Comparison of ENCODE assay signal across 1 cellular context in genomic region chr9:72149231-72149975, GRCh38.
A peak's percentile ranks its signal among the peaks of the same experiment; 100 is the strongest.
TF ChIP-seq lines count a peak whose summit lies in the region.

GDA (plus strand) TSS chr9:72149440; CDS start chr9:72149560, 120 bp downstream.

TF ChIP-seq in HepG2, 621 proteins besides CTCF, POLR2A, EP300 and RAD21 (continued from another document):
- no peak for TF ChIP-seq ZNF33A (CRISPR knock-in tag; IDR thresholded peaks at IDR 0.05; ENCODE audit: borderline replicate concordance)
- TF ChIP-seq ZC3H13 (CRISPR knock-in tag; IDR thresholded peaks at IDR 0.05) = peak; percentile 78
- TF ChIP-seq PHF8 (CRISPR knock-in tag; IDR thresholded peaks at IDR 0.05) = peak; percentile 71
- TF ChIP-seq KLF15 (CRISPR knock-in tag; IDR thresholded peaks at IDR 0.05; ENCODE audit: borderline replicate concordance) = no peak; the same call in 1 of the 2 replicates
- TF ChIP-seq ERF (CRISPR knock-in tag; IDR thresholded peaks at IDR 0.05) = peak; percentile 73; the same call in 1 of the 2 replicates
- peak; percentile 76; the same call in 1 of the 2 replicates for TF ChIP-seq ZNF598 (CRISPR knock-in tag; IDR thresholded peaks at IDR 0.05; ENCODE audit: borderline replicate concordance)
- no peak for TF ChIP-seq CEBPG (CRISPR knock-in tag; IDR thresholded peaks at IDR 0.05)
- no peak for TF ChIP-seq MLXIP (CRISPR knock-in tag; IDR thresholded peaks at IDR 0.05; ENCODE audit: borderline replicate concordance)
- TF ChIP-seq, protein P1, sequence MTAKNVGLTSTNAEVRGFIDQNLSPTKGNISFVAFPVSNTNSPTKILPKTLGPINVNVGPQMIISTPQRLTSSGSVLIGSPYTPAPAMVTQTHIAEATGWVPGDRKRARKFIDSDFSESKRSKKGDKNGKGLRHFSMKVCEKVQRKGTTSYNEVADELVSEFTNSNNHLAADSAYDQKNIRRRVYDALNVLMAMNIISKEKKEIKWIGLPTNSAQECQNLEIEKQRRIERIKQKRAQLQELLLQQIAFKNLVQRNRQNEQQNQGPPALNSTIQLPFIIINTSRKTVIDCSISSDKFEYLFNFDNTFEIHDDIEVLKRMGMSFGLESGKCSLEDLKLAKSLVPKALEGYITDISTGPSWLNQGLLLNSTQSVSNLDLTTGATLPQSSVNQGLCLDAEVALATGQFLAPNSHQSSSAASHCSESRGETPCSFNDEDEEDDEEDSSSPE (CRISPR knock-in tag; IDR thresholded peaks at IDR 0.05) = peak; percentile 83; the same call in 1 of the 2 replicates
- TF ChIP-seq JUNB (CRISPR knock-in tag; IDR thresholded peaks at IDR 0.05; ENCODE audit: borderline replicate concordance) = no peak
- 0 out of 2 replicates have a peak, but pooled peaks have one; percentile 59 for TF ChIP-seq ZNF710 (CRISPR knock-in tag; IDR thresholded peaks at IDR 0.05; ENCODE audit: borderline replicate concordance)
- peak; percentile 81; the same call in 1 of the 2 replicates for TF ChIP-seq REL (CRISPR knock-in tag; conservative IDR thresholded peaks at IDR 0.05)
- no peak for TF ChIP-seq ZNF256 (CRISPR knock-in tag; conservative IDR thresholded peaks at IDR 0.05)
- no peak for TF ChIP-seq ZNF337 (CRISPR knock-in tag; IDR thresholded peaks at IDR 0.05; ENCODE audit: borderline replicate concordance, low read depth)
- TF ChIP-seq U2AF1 (optimal IDR thresholded peaks at IDR 0.05; ENCODE audit: low read depth, low read length) = no peak
- TF ChIP-seq NFE2 (CRISPR knock-in tag; IDR thresholded peaks at IDR 0.05) = no peak
- no peak for TF ChIP-seq ZNF878 (CRISPR knock-in tag; IDR thresholded peaks at IDR 0.05)
- TF ChIP-seq PLSCR1 (CRISPR knock-in tag; IDR thresholded peaks at IDR 0.05; ENCODE audit: borderline replicate concordance) = no peak; the same call in 1 of the 2 replicates
- TF ChIP-seq MAFF (IDR thresholded peaks at IDR 0.05; ENCODE audit: low read depth, low read length) = no peak
- TF ChIP-seq SCMH1 (CRISPR knock-in tag; IDR thresholded peaks at IDR 0.05; ENCODE audit: borderline replicate concordance) = no peak
- peak; percentile 87 for TF ChIP-seq ZNF280B (CRISPR knock-in tag; IDR thresholded peaks at IDR 0.05; ENCODE audit: borderline replicate concordance)
- no peak for TF ChIP-seq PBX2 (CRISPR knock-in tag; IDR thresholded peaks at IDR 0.05)
- no peak for TF ChIP-seq MXD4 (CRISPR knock-in tag; IDR thresholded peaks at IDR 0.05)
- TF ChIP-seq NFATC3 (CRISPR knock-in tag; IDR thresholded peaks at IDR 0.05) = no peak
- peak; percentile 98; the same call in 1 of the 2 replicates for TF ChIP-seq NFKB2 (CRISPR knock-in tag; IDR thresholded peaks at IDR 0.05; ENCODE audit: borderline replicate concordance)
- peak; percentile 95 for TF ChIP-seq KDM5B (CRISPR knock-in tag; IDR thresholded peaks at IDR 0.05; ENCODE audit: borderline replicate concordance)
- no peak for TF ChIP-seq ZNF580 (CRISPR knock-in tag; IDR thresholded peaks at IDR 0.05; ENCODE audit: borderline replicate concordance, low read depth)
- TF ChIP-seq ZBTB44 (CRISPR knock-in tag; IDR thresholded peaks at IDR 0.05) = peak; percentile 32; the same call in 1 of the 2 replicates
- no peak for TF ChIP-seq ZNF660 (CRISPR knock-in tag; IDR thresholded peaks at IDR 0.05; ENCODE audit: borderline replicate concordance, low read depth)
- TF ChIP-seq, protein P2, sequence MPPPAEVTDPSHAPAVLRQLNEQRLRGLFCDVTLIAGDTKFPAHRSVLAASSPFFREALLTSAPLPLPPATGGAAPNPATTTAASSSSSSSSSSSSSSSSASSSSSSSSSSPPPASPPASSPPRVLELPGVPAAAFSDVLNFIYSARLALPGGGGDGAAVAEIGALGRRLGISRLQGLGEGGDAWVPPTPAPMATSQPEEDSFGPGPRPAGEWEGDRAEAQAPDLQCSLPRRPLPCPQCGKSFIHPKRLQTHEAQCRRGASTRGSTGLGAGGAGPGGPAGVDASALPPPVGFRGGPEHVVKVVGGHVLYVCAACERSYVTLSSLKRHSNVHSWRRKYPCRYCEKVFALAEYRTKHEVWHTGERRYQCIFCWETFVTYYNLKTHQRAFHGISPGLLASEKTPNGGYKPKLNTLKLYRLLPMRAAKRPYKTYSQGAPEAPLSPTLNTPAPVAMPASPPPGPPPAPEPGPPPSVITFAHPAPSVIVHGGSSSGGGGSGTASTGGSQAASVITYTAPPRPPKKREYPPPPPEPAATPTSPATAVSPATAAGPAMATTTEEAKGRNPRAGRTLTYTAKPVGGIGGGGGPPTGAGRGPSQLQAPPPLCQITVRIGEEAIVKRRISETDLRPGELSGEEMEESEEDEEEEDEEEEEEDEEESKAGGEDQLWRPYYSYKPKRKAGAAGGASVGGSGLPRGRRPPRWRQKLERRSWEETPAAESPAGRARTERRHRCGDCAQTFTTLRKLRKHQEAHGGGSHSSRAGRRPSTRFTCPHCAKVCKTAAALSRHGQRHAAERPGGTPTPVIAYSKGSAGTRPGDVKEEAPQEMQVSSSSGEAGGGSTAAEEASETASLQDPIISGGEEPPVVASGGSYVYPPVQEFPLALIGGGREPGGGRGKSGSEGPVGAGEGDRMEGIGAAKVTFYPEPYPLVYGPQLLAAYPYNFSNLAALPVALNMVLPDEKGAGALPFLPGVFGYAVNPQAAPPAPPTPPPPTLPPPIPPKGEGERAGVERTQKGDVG (CRISPR knock-in tag; IDR thresholded peaks at IDR 0.05; ENCODE audit: borderline replicate concordance) = no peak; the same call in 1 of the 2 replicates
- 0 out of 2 replicates have a peak, but pooled peaks have one; percentile 22 for TF ChIP-seq ZNF280D (CRISPR knock-in tag; IDR thresholded peaks at IDR 0.05)
- TF ChIP-seq RAD51 (IDR thresholded peaks at IDR 0.05; ENCODE audit: borderline replicate concordance) = no peak
